Comparison of ENCODE assay signal across 9 cellular contexts in genomic region chr4:14564281-14564680, GRCh38.
"Had no signal": no experiment of that assay in that cellular context is flagged by ENCODE, and none has a peak within 500 bp of the region (broad histone marks: within the 10 kb centered on the region; RNA-seq: fewer than 3 reads in every experiment).

No MANE protein-coding gene starts in this region.

- H3K36me3 ChIP-seq: HAP-1 had no signal

- H3K27ac ChIP-seq: HL-60 had no signal

- H2AFZ ChIP-seq: GM23338 had no signal

- H3K4me1 Mint-ChIP-seq: GM23338, IgD-negative memory B cell had no signal

- H3K4me3 Mint-ChIP-seq: GM23338, HFFc6, IgD-negative memory B cell had no signal

- H3K4me3 ChIP-seq: GM23338, HAP-1 had no signal

- H3K4me1 ChIP-seq: HAP-1 had no signal

- H3K27ac Mint-ChIP-seq: GM23338, HFFc6, IgD-negative memory B cell had no signal

- H3K36me3 Mint-ChIP-seq: IgD-negative memory B cell had no signal

- DNase-seq: H7, HFFc6, Kasumi-1, KG1 had no signal

- H3K9me3 ChIP-seq: HAP-1 had no signal

- H3K4me2 ChIP-seq: GM23338 had no signal

- ATAC-seq: GM23338, HCT116 had no signal
